In genomic region chr3:45656575-45657363, GRCh38 we compare ENCODE assay signal across 8 cellular contexts. TPM values are rescaled to one million over a fixed set of nuclear protein-coding genes. Genes with fewer than 3 reads are reported as not detected.
DNase-seq lines count a peak whose midpoint lies in the region; ATAC-seq, FAIRE-seq and TF ChIP-seq lines count a peak whose summit lies in the region.

No MANE protein-coding gene starts in this region.

- H3K36me3 Mint-ChIP-seq in activated naive CD8-positive, alpha-beta T cell treated with anti-CD3 and anti-CD28 coated beads, Interleukin-2, amount 10 ng/mL, durations not matched to agents 7 days and 5 days = no peaks in the 10 kb centered on the region

- DNase-seq in DMS114 treated with DMSO at 0.1 percent for 48 hours (lab: John Stamatoyannopoulos, UW; ENCODE audit: unreplicated experiment) (peak; percentile 76), H54 (ENCODE audit: insufficient read length, low spot score) (peak; percentile 72), NCI-H1105 treated with DMSO at 0.1 percent for 48 hours (lab: John Stamatoyannopoulos, UW) (peak; percentile 52), SKM-1 treated with dmso at 0.1 percent for 144 hours (lab: John Stamatoyannopoulos, UW; ENCODE audit: unreplicated experiment) (peak; percentile 79), cardiac septum (ENCODE audit: low spot score) (peak; percentile 94), pulmonary artery endothelial cell (ENCODE audit: low read depth, low spot score) (peak; percentile 86)
- DNase-seq in activated naive CD8-positive, alpha-beta T cell treated with anti-CD3 and anti-CD28 coated beads, Interleukin-2, amount 10 ng/mL, durations not matched to agents 7 days and 5 days = peak; percentile 78

- no peak for TF ChIP-seq POLR2A in H54 (IDR thresholded peaks at IDR 0.05; ENCODE audit: low read depth, low read length)

- H3K27ac Mint-ChIP-seq in activated naive CD8-positive, alpha-beta T cell treated with anti-CD3 and anti-CD28 coated beads, Interleukin-2, amount 10 ng/mL, durations not matched to agents 7 days and 5 days = no peak overlapping the region

- H3K4me3 Mint-ChIP-seq in activated naive CD8-positive, alpha-beta T cell treated with anti-CD3 and anti-CD28 coated beads, Interleukin-2, amount 10 ng/mL, durations not matched to agents 7 days and 5 days = no peak overlapping the region

- no peaks in the 10 kb centered on the region for H3K27me3 Mint-ChIP-seq in activated naive CD8-positive, alpha-beta T cell treated with anti-CD3 and anti-CD28 coated beads, Interleukin-2, amount 10 ng/mL, durations not matched to agents 7 days and 5 days

- intact Hi-C loops in cardiac septum (cut with DNase I) = loop anchor here (1.0 to 10.0 kb wide), 4 partner anchors 63 to 622 kb away; no protein-coding TSS in a partner anchor

- FAIRE-seq in H54 (lab: Jason Lieb, UNC) = peak; percentile 88

- POLR2A ChIA-PET in activated naive CD8-positive, alpha-beta T cell treated with anti-CD3 and anti-CD28 coated beads, Interleukin-2, amount 10 ng/mL, durations not matched to agents 7 days and 5 days (lab: Charles Lee) = interaction anchor here (0.7 kb wide), 1 partner anchor 10 kb away, joined by 4 read pairs; no protein-coding TSS in a partner anchor

- ATAC-seq in activated naive CD8-positive, alpha-beta T cell treated with anti-CD3 and anti-CD28 coated beads, Interleukin-2, amount 10 ng/mL, durations not matched to agents 7 days and 5 days (ENCODE audit: low read depth) = peak; percentile 92
- no peak for ATAC-seq in GM21447 (IDR thresholded peaks at IDR 0.05; ENCODE audit: unreplicated experiment)

- peaks cover 13% of the 10 kb centered on the region for H3K4me1 Mint-ChIP-seq in activated naive CD8-positive, alpha-beta T cell treated with anti-CD3 and anti-CD28 coated beads, Interleukin-2, amount 10 ng/mL, durations not matched to agents 7 days and 5 days

- no peaks in the 10 kb centered on the region for H3K9me3 Mint-ChIP-seq in activated naive CD8-positive, alpha-beta T cell treated with anti-CD3 and anti-CD28 coated beads, Interleukin-2, amount 10 ng/mL, durations not matched to agents 7 days and 5 days

RNA-seq across cellular contexts. Expression of gene SACM1L, which starts 32.4 kb away (rescaled TPM):
- 10 to 100 TPM; 89.8 to 91.6 TPM for total RNA-seq in activated naive CD8-positive, alpha-beta T cell treated with anti-CD3 and anti-CD28 coated beads, Interleukin-2, amount 10 ng/mL, durations not matched to agents 7 days and 5 days
- total RNA-seq in cardiac septum (29.6 TPM), pulmonary artery endothelial cell (27.8 and 38.4 TPM in 2 replicates)
